In the genomic region with DNA sequence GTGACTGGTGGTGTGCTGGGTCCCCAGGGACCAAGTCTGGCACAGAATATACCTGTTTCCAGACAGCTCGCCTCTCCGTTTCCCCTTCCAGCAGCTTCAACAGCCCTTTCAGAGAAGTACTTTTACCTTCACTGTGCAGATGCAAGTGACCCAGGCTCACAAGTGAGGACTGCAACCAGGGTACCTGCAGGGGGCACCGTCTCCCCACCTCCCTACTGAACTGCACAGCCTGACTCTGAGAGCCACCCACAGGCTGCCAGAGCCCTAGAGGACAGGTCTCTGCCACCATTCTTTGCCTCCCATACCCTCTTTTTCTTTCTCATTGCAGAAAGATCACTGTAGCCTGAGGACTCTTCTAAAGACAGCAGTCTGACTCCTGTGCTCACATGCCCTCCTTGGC, we compare ENCODE assay signal across 1 cellular context.
TF ChIP-seq lines count a peak whose summit lies in the region.

No MANE protein-coding gene starts in this region.

TF ChIP-seq in H1, 55 proteins besides CTCF, POLR2A, EP300 and RAD21:
- TF ChIP-seq CTBP2 (IDR thresholded peaks at IDR 0.05; ENCODE audit: borderline replicate concordance, insufficient read depth, insufficient read length, low read length) (no peak), CHD1 (IDR thresholded peaks at IDR 0.05; ENCODE audit: low read depth, low read length) (no peak), RNF2 (IDR thresholded peaks at IDR 0.05; ENCODE audit: borderline replicate concordance, low read depth, low read length, missing control alignments, poor library complexity, severe bottlenecking) (no peak), SP2 (IDR thresholded peaks at IDR 0.05; ENCODE audit: low read length) (no peak), TBP (IDR thresholded peaks at IDR 0.05; ENCODE audit: low read depth, low read length) (no peak), FOSL1 (IDR thresholded peaks at IDR 0.05; ENCODE audit: insufficient read depth, low read depth, low read length) (no peak), RFX5 (IDR thresholded peaks at IDR 0.05; ENCODE audit: borderline replicate concordance, low read depth, low read length) (no peak), NANOG (IDR thresholded peaks at IDR 0.05; ENCODE audit: insufficient read depth, low read depth, low read length, poor library complexity, severe bottlenecking) (no peak), ZNF274 (IDR thresholded peaks at IDR 0.05; ENCODE audit: borderline replicate concordance, extremely low read depth, low read length) (no peak), NRF1 (IDR thresholded peaks at IDR 0.05; ENCODE audit: low read depth, low read length) (no peak), POU5F1 (IDR thresholded peaks at IDR 0.05; ENCODE audit: low read depth, low read length) (no peak), TEAD4 (IDR thresholded peaks at IDR 0.05; ENCODE audit: low read depth, low read length) (no peak), BRCA1 (IDR thresholded peaks at IDR 0.05; ENCODE audit: low read depth, low read length) (no peak), RBBP5 (IDR thresholded peaks at IDR 0.05; ENCODE audit: borderline replicate concordance, low read depth, low read length) (no peak)
- TF ChIP-seq, protein P1, sequence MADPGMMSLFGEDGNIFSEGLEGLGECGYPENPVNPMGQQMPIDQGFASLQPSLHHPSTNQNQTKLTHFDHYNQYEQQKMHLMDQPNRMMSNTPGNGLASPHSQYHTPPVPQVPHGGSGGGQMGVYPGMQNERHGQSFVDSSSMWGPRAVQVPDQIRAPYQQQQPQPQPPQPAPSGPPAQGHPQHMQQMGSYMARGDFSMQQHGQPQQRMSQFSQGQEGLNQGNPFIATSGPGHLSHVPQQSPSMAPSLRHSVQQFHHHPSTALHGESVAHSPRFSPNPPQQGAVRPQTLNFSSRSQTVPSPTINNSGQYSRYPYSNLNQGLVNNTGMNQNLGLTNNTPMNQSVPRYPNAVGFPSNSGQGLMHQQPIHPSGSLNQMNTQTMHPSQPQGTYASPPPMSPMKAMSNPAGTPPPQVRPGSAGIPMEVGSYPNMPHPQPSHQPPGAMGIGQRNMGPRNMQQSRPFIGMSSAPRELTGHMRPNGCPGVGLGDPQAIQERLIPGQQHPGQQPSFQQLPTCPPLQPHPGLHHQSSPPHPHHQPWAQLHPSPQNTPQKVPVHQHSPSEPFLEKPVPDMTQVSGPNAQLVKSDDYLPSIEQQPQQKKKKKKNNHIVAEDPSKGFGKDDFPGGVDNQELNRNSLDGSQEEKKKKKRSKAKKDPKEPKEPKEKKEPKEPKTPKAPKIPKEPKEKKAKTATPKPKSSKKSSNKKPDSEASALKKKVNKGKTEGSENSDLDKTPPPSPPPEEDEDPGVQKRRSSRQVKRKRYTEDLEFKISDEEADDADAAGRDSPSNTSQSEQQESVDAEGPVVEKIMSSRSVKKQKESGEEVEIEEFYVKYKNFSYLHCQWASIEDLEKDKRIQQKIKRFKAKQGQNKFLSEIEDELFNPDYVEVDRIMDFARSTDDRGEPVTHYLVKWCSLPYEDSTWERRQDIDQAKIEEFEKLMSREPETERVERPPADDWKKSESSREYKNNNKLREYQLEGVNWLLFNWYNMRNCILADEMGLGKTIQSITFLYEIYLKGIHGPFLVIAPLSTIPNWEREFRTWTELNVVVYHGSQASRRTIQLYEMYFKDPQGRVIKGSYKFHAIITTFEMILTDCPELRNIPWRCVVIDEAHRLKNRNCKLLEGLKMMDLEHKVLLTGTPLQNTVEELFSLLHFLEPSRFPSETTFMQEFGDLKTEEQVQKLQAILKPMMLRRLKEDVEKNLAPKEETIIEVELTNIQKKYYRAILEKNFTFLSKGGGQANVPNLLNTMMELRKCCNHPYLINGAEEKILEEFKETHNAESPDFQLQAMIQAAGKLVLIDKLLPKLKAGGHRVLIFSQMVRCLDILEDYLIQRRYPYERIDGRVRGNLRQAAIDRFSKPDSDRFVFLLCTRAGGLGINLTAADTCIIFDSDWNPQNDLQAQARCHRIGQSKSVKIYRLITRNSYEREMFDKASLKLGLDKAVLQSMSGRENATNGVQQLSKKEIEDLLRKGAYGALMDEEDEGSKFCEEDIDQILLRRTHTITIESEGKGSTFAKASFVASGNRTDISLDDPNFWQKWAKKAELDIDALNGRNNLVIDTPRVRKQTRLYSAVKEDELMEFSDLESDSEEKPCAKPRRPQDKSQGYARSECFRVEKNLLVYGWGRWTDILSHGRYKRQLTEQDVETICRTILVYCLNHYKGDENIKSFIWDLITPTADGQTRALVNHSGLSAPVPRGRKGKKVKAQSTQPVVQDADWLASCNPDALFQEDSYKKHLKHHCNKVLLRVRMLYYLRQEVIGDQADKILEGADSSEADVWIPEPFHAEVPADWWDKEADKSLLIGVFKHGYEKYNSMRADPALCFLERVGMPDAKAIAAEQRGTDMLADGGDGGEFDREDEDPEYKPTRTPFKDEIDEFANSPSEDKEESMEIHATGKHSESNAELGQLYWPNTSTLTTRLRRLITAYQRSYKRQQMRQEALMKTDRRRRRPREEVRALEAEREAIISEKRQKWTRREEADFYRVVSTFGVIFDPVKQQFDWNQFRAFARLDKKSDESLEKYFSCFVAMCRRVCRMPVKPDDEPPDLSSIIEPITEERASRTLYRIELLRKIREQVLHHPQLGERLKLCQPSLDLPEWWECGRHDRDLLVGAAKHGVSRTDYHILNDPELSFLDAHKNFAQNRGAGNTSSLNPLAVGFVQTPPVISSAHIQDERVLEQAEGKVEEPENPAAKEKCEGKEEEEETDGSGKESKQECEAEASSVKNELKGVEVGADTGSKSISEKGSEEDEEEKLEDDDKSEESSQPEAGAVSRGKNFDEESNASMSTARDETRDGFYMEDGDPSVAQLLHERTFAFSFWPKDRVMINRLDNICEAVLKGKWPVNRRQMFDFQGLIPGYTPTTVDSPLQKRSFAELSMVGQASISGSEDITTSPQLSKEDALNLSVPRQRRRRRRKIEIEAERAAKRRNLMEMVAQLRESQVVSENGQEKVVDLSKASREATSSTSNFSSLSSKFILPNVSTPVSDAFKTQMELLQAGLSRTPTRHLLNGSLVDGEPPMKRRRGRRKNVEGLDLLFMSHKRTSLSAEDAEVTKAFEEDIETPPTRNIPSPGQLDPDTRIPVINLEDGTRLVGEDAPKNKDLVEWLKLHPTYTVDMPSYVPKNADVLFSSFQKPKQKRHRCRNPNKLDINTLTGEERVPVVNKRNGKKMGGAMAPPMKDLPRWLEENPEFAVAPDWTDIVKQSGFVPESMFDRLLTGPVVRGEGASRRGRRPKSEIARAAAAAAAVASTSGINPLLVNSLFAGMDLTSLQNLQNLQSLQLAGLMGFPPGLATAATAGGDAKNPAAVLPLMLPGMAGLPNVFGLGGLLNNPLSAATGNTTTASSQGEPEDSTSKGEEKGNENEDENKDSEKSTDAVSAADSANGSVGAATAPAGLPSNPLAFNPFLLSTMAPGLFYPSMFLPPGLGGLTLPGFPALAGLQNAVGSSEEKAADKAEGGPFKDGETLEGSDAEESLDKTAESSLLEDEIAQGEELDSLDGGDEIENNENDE (IDR thresholded peaks at IDR 0.05; ENCODE audit: insufficient replicate concordance, low read length) = no peak
- TF ChIP-seq, protein P2, sequence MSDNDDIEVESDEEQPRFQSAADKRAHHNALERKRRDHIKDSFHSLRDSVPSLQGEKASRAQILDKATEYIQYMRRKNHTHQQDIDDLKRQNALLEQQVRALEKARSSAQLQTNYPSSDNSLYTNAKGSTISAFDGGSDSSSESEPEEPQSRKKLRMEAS (IDR thresholded peaks at IDR 0.05) = no peak
